In genomic region chr17:78855561-78856165, GRCh38 we compare ENCODE assay signal across 28 cellular contexts. TPM values are rescaled to one million over a fixed set of nuclear protein-coding genes. Genes with fewer than 3 reads are reported as not detected.
"Had no signal": no experiment of that assay in that cellular context is flagged by ENCODE, and none has a peak within 500 bp of the region (broad histone marks: within the 10 kb centered on the region; RNA-seq: fewer than 3 reads in every experiment).

No MANE protein-coding gene starts in this region.

- H3K27me3 ChIP-seq: esophagus muscularis mucosa, foreskin keratinocyte, gastroesophageal sphincter, heart left ventricle, hepatocyte, right atrium auricular region, sigmoid colon, tibial nerve, upper lobe of left lung had no signal

- DNase-seq: dermis blood vessel endothelial cell; effector memory CD4-positive, alpha-beta T cell; foreskin keratinocyte; kidney; mucosa of descending colon; naive B cell; sigmoid colon; stimulated activated CD4-positive, alpha-beta T cell treated with anti-CD3 and anti-CD28 coated beads, Interleukin-2, amount 100 ng/mL, for 24 hours; stimulated activated CD4-positive, alpha-beta T cell treated with anti-CD3 and anti-CD28 coated beads, Interleukin-4, amount 100 ng/mL, for 24 hours; stimulated activated naive CD8-positive, alpha-beta T cell treated with anti-CD3 and anti-CD28 coated beads, Interleukin-15, Interleukin-2, amounts not matched to agents 100 U/mL and 50 U/mL, for 24 hours; upper lobe of left lung had no signal

- H3K27me3 Mint-ChIP-seq: memory B cell, naive B cell, progenitor cell of endocrine pancreas had no signal

- H3K4me3 Mint-ChIP-seq: memory B cell; mesothelial cell of epicardium; naive B cell; nephron; stimulated activated effector memory CD8-positive, alpha-beta T cell treated with anti-CD3 and anti-CD28 coated beads, Interleukin-12 subunit alpha, Interleukin-12 subunit beta, amount 100 ng/mL, for 72 hours had no signal

- H3K9me3 ChIP-seq: esophagus muscularis mucosa, gastroesophageal sphincter, heart left ventricle, mucosa of descending colon, right atrium auricular region, sigmoid colon, thoracic aorta, tibial nerve, upper lobe of left lung had no signal

- H3K4me3 ChIP-seq: coronary artery, esophagus muscularis mucosa, gastroesophageal sphincter, heart left ventricle, hepatocyte, lung, mucosa of descending colon, right atrium auricular region, sigmoid colon, thoracic aorta, tibial nerve, upper lobe of left lung had no signal

- H3K27ac ChIP-seq: coronary artery, esophagus muscularis mucosa, foreskin keratinocyte, gastroesophageal sphincter, heart left ventricle, hepatocyte, parathyroid adenoma, right atrium auricular region, sigmoid colon, thoracic aorta, upper lobe of left lung had no signal

- H3K9me3 Mint-ChIP-seq: memory B cell; mesothelial cell of epicardium; naive B cell; nephron; stimulated activated effector memory CD8-positive, alpha-beta T cell treated with anti-CD3 and anti-CD28 coated beads, Interleukin-12 subunit alpha, Interleukin-12 subunit beta, amount 100 ng/mL, for 72 hours had no signal

- H3K4me1 ChIP-seq: esophagus muscularis mucosa, foreskin keratinocyte, gastroesophageal sphincter, heart left ventricle, parathyroid adenoma, right atrium auricular region, sigmoid colon, upper lobe of left lung had no signal

- H3K36me3 Mint-ChIP-seq: memory B cell; mesothelial cell of epicardium; naive B cell; stimulated activated effector memory CD8-positive, alpha-beta T cell treated with anti-CD3 and anti-CD28 coated beads, Interleukin-12 subunit alpha, Interleukin-12 subunit beta, amount 100 ng/mL, for 72 hours had no signal

- H3K4me1 Mint-ChIP-seq: memory B cell; mesothelial cell of epicardium; naive B cell; nephron; stimulated activated effector memory CD8-positive, alpha-beta T cell treated with anti-CD3 and anti-CD28 coated beads, Interleukin-12 subunit alpha, Interleukin-12 subunit beta, amount 100 ng/mL, for 72 hours had no signal

- H3K27ac Mint-ChIP-seq: memory B cell; mesothelial cell of epicardium; nephron; progenitor cell of endocrine pancreas; stimulated activated effector memory CD8-positive, alpha-beta T cell treated with anti-CD3 and anti-CD28 coated beads, Interleukin-12 subunit alpha, Interleukin-12 subunit beta, amount 100 ng/mL, for 72 hours had no signal

- ATAC-seq: foreskin keratinocyte; gastroesophageal sphincter; heart left ventricle; left lobe of liver; stimulated activated effector memory CD8-positive, alpha-beta T cell treated with anti-CD3 and anti-CD28 coated beads, Interleukin-12 subunit alpha, Interleukin-12 subunit beta, amount 100 ng/mL, for 72 hours; stimulated activated naive CD8-positive, alpha-beta T cell treated with anti-CD3 and anti-CD28 coated beads, Interleukin-15, Interleukin-2, amounts not matched to agents 100 U/mL and 50 U/mL, for 24 hours had no signal

RNA-seq across cellular contexts. Expression of gene CEP295NL, which starts 47.3 kb away (rescaled TPM):
- polyA plus RNA-seq: foreskin keratinocyte, liver had no signal
